In the genomic region with DNA sequence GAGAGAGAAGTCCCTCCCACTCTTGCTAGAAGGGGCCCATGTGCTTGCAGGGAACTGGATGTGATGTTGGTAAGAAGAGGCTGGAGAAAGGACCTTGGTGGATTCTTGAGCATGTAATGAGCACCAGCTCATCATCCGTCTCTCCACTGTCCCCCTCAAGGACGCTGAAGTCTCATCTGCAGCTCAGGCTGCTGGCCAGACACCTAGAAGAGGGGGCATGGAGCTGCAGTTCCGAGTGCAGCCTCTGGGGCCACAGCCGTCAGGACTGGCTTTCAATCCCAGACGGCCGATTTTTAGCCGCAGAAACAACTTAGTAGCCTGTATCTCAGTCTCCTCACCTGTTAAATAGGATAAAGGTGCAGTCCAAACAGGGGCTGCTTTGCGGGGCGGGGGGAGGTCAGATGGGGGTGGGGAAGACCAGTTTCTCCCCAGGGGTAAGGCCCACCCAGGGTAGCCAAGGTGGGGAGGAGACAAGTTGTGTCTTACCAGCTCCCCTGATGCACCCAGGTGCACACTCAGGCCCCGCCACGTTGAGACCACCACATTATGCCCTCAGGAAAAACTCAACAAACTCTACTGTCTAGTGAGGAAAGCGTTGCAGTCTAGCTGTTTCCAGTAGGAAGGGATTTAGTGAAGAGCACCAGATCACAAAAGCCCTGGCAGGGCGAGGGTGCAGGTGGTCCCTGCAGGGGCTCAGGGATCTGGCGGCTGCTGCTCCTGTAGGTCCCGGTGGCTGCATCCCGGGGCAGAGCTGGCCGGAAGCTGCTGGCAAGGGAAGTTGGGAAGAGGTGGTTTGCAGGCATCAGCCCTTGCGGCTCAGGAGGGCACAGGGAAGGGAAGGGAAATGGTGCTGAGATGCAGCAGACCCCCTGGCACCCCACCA, we compare ENCODE assay signal across 8 cellular contexts. TPM values are rescaled to one million over a fixed set of nuclear protein-coding genes. Genes with fewer than 3 reads are reported as not detected.
A peak's percentile ranks its signal among the peaks of the same experiment; 100 is the strongest.
DNase-seq lines count a peak whose midpoint lies in the region; ATAC-seq lines count a peak whose summit lies in the region.

No MANE protein-coding gene starts in this region.

- peaks cover 4% of the 10 kb centered on the region for H3K79me1 ChIP-seq in trophoblast cell (ENCODE audit: low read length)

- no peaks in the 10 kb centered on the region for H3K36me3 ChIP-seq in trophoblast cell (ENCODE audit: control insufficient read depth in 1 of 2, insufficient read depth in 2 of 2, low read length in 2 of 2)

- no peak overlapping the region for H4K12ac ChIP-seq in trophoblast cell (ENCODE audit: low read depth, low read length)

- DNase-seq in NOMO-1 treated with DMSO at 0.1 percent for 48 hours (lab: John Stamatoyannopoulos, UW; ENCODE audit: unreplicated experiment): peak; percentile 15
- no peak for DNase-seq in NOMO-1 treated with dmso at 0.1 percent for 144 hours (lab: John Stamatoyannopoulos, UW; ENCODE audit: unreplicated experiment)
- peak; percentile 63 for DNase-seq in NCI-H2227 (lab: John Stamatoyannopoulos, UW; ENCODE audit: unreplicated experiment)
- DNase-seq in activated T-cell treated with anti-CD3 and anti-CD28 coated beads for 48 hours (ENCODE audit: low read depth): peak; percentile 50
- DNase-seq in fibroblast of gingiva (ENCODE audit: low read depth): peak; percentile 36
- peak; percentile 54 to 74 for DNase-seq in trophoblast cell

- WGBS in trophoblast cell (ENCODE audit: extremely low coverage, insufficient coverage, insufficient read length): no CpG with 5 or more reads among the region's 18 CpGs

- no peak overlapping the region for H3K27ac ChIP-seq in trophoblast cell (ENCODE audit: low read depth, low read length)

- no peak overlapping the region for H2AFZ ChIP-seq in trophoblast cell (ENCODE audit: insufficient read depth, low read length, poor library complexity)

- no peak overlapping the region for H3K23ac ChIP-seq in trophoblast cell (ENCODE audit: low read length)

- no peak overlapping the region for H3K4me2 ChIP-seq in trophoblast cell (ENCODE audit: low read length)

- ATAC-seq in GM19452 (IDR thresholded peaks at IDR 0.05; ENCODE audit: unreplicated experiment): no peak
- ATAC-seq in GM19395 (IDR thresholded peaks at IDR 0.05; ENCODE audit: unreplicated experiment): no peak

- H4K8ac ChIP-seq in trophoblast cell (ENCODE audit: low read depth, low read length): no peak overlapping the region

- H2BK120ac ChIP-seq in trophoblast cell (ENCODE audit: insufficient read depth, low read length, poor library complexity): no peak overlapping the region

- H3K4me1 ChIP-seq in trophoblast cell (ENCODE audit: control insufficient read depth in 1 of 2, insufficient read depth in 2 of 2, low read length in 2 of 2): peaks cover 14 to 17% of the 10 kb centered on the region in 2 experiments

- no peak overlapping the region for H2BK12ac ChIP-seq in trophoblast cell (ENCODE audit: low read length)

- no peak overlapping the region for H3K4me3 ChIP-seq in trophoblast cell (ENCODE audit: low read depth, low read length)

- H3K4ac ChIP-seq in trophoblast cell (ENCODE audit: low read depth, low read length): no peak overlapping the region

- H3K9me3 ChIP-seq in trophoblast cell (ENCODE audit: insufficient read depth, low read depth, low read length): peaks cover 2% of the 10 kb centered on the region

- H2BK5ac ChIP-seq in trophoblast cell (ENCODE audit: low read depth, low read length, poor library complexity): no peak overlapping the region

- no peak overlapping the region for H3K14ac ChIP-seq in trophoblast cell (ENCODE audit: low read length)

- H3K27me3 ChIP-seq in trophoblast cell (ENCODE audit: insufficient read depth, low read length): no peaks in the 10 kb centered on the region

- peak overlapping the region; percentile 17 for H4K91ac ChIP-seq in trophoblast cell (ENCODE audit: low read depth, low read length)

- H3K9ac ChIP-seq in trophoblast cell (ENCODE audit: low read length): no peak overlapping the region

- no peak overlapping the region for H3K18ac ChIP-seq in trophoblast cell (ENCODE audit: low read length)

- no peak overlapping the region for H2AK5ac ChIP-seq in trophoblast cell (ENCODE audit: low read length)

- H3K79me2 ChIP-seq in trophoblast cell (ENCODE audit: control insufficient read depth, insufficient read depth, low read length, poor library complexity): no peaks in the 10 kb centered on the region

RNA-seq across cellular contexts. Expression of gene LDLRAP1, which starts 29.5 kb away (rescaled TPM):
- 4.2 and 4.4 TPM in 2 replicates for polyA plus RNA-seq in trophoblast cell (2013)

RNA-seq across cellular contexts. Expression of gene MAN1C1, which starts 43.6 kb away (rescaled TPM):
- 3.4 and 3.6 TPM in 2 replicates for polyA plus RNA-seq in trophoblast cell (2013)
